ENCODE assay signal across 18 cellular contexts in genomic region chr4:157918036-157918832, GRCh38.
DNase-seq lines count a peak whose midpoint lies in the region; ATAC-seq and TF ChIP-seq lines count a peak whose summit lies in the region.
"Had no signal": no experiment of that assay in that cellular context is flagged by ENCODE, and none has a peak within 500 bp of the region (broad histone marks: within the 10 kb centered on the region; RNA-seq: fewer than 3 reads in every experiment).

No MANE protein-coding gene starts in this region.

- H3K27ac Mint-ChIP-seq in nephron = peak overlapping the region; percentile 40 to 63 (median 45)
- no peak overlapping the region for H3K27ac Mint-ChIP-seq in CD4-positive, alpha-beta memory T cell

- H3K4me3 ChIP-seq in epithelial cell of proximal tubule (ENCODE audit: low read depth, low read length) (no peak overlapping the region), aorta (ENCODE audit: low read length in 2 of 2) (no peak overlapping the region)
- no peak overlapping the region for H3K4me3 ChIP-seq in CD4-positive, alpha-beta memory T cell (ENCODE audit: low read length in 2 of 2)

- no peaks in the 10 kb centered on the region for H3K36me3 Mint-ChIP-seq in nephron (ENCODE audit: low read depth)
- no peaks in the 10 kb centered on the region for H3K36me3 Mint-ChIP-seq in CD4-positive, alpha-beta memory T cell

- H3K27me3 ChIP-seq in aorta (ENCODE audit: control insufficient read depth in 1 of 2, insufficient read depth in 2 of 2, low read length in 1 of 2) = no peaks in the 10 kb centered on the region
- H3K27me3 ChIP-seq in CD4-positive, alpha-beta memory T cell (ENCODE audit: insufficient read depth, low read length) = no peaks in the 10 kb centered on the region

- peaks cover 16% of the 10 kb centered on the region for H3K9me3 Mint-ChIP-seq in nephron
- peaks cover 0 to 4% (median 2%) of the 10 kb centered on the region in 8 donors for H3K9me3 Mint-ChIP-seq in CD4-positive, alpha-beta memory T cell

- H3K36me3 ChIP-seq in aorta (ENCODE audit: control insufficient read depth in 1 of 2, insufficient read depth in 2 of 2, low read length in 1 of 2) = no peaks in the 10 kb centered on the region
- H3K36me3 ChIP-seq in CD4-positive, alpha-beta memory T cell (ENCODE audit: insufficient read depth, low read length) = no peaks in the 10 kb centered on the region

- H3K27me3 Mint-ChIP-seq in nephron (ENCODE audit: low read depth) = no peaks in the 10 kb centered on the region
- no peaks in the 10 kb centered on the region for H3K27me3 Mint-ChIP-seq in CD4-positive, alpha-beta memory T cell

- H3K4me3 Mint-ChIP-seq in nephron = no peak overlapping the region
- H3K4me3 Mint-ChIP-seq in CD4-positive, alpha-beta memory T cell = no peak overlapping the region

- TF ChIP-seq CTCF in GM13977 (IDR thresholded peaks at IDR 0.05; ENCODE audit: extremely low read depth, insufficient read depth, missing control alignments) (no peak), epithelial cell of proximal tubule (conservative IDR thresholded peaks at IDR 0.05; ENCODE audit: low read depth, low read length) (no peak), nephron (IDR thresholded peaks at IDR 0.05; ENCODE audit: unreplicated experiment in 3 of 3) (no peak)

- ATAC-seq in aorta (ENCODE audit: low FRiP score) (no peak), GM21576 (IDR thresholded peaks at IDR 0.05; ENCODE audit: unreplicated experiment) (no peak)

- DNase-seq in ACHN (peak; percentile 42), GM13977 (ENCODE audit: low spot score) (peak; percentile 5), epithelial cell of proximal tubule (ENCODE audit: low read depth) (peak; percentile 66), aorta (no peak)
- DNase-seq in activated naive CD4-positive, alpha-beta T cell treated with anti-CD3 and anti-CD28 coated beads, Interleukin-2, amount 50 U/mL, for 16 hours = no peak
- DNase-seq in CD4-positive, alpha-beta memory T cell = no peak
- DNase-seq: COR-L47, DMS153, IMR-90, NCI-H1105, NCI-H1694, NCI-H2081, NCI-H446, NCI-H526, SHP77 had no signal

- CTCF ChIA-PET in CD4-positive, alpha-beta memory T cell (lab: Charles Lee; ENCODE audit: partially characterized antibody) = no interaction called here

- POLR2A ChIA-PET in CD4-positive, alpha-beta memory T cell (lab: Charles Lee; ENCODE audit: partially characterized antibody) = no interaction called here

- in situ Hi-C loops in ACHN (cut with HindIII; ENCODE audit: low pct_ligation_motif_present, low pct_unique_long_range_greater_than_20kb, low sequenced_read_pairs) (no loop called here), GM13977 (cut with MboI; ENCODE audit: low pct_unique_long_range_greater_than_20kb, low sequenced_read_pairs, unreplicated experiment) (no loop called here)

- H3K4me1 Mint-ChIP-seq in nephron = no peaks in the 10 kb centered on the region
- H3K4me1 Mint-ChIP-seq in CD4-positive, alpha-beta memory T cell = no peaks in the 10 kb centered on the region

- intact Hi-C loops in aorta (cut with DNase I) = no loop called here
- intact Hi-C loops in CD4-positive, alpha-beta memory T cell (cut with micrococcal nuclease) = no loop called here

- 33 to 50% methylated on average over 2 of the region's 2 CpGs for WGBS in aorta, 2 donors

- H3K4me1 ChIP-seq in aorta (ENCODE audit: control insufficient read depth in 1 of 2, insufficient read depth in 2 of 2, low read length in 2 of 2) = no peaks in the 10 kb centered on the region
- H3K4me1 ChIP-seq in CD4-positive, alpha-beta memory T cell (ENCODE audit: insufficient read depth, low read length) = no peaks in the 10 kb centered on the region

- no peaks in the 10 kb centered on the region for H3K9me3 ChIP-seq in aorta (ENCODE audit: control insufficient read depth, low read length)
- no peaks in the 10 kb centered on the region for H3K9me3 ChIP-seq in CD4-positive, alpha-beta memory T cell (ENCODE audit: control insufficient read depth in 1 of 2, low read length in 2 of 2)

- peak overlapping the region in 1 of 2 donors; percentile 4 for H3K27ac ChIP-seq in aorta (ENCODE audit: low read depth in 1 of 2, low read length in 2 of 2)
- H3K27ac ChIP-seq in CD4-positive, alpha-beta memory T cell (ENCODE audit: low read depth, low read length) = no peak overlapping the region
- H3K27ac ChIP-seq: KMS-11 had no signal

Comparison
In these comparisons a context has a peak if more than half of its experiments do, and no peak if none do; other contexts are left out.
1. DNase-seq: peak in ACHN (single experiment), GM13977 (single experiment) and epithelial cell of proximal tubule (single experiment); none in aorta (0 of 2), activated naive CD4-positive, alpha-beta T cell treated with anti-CD3 and anti-CD28 coated beads, Interleukin-2, amount 50 U/mL, for 16 hours (single experiment) and CD4-positive, alpha-beta memory T cell (0 of 5).
2. H3K27ac Mint-ChIP-seq: peak in nephron (3 of 3); none in CD4-positive, alpha-beta memory T cell (0 of 7).